23 cellular contexts compared by ENCODE assay signal in the genomic region with DNA sequence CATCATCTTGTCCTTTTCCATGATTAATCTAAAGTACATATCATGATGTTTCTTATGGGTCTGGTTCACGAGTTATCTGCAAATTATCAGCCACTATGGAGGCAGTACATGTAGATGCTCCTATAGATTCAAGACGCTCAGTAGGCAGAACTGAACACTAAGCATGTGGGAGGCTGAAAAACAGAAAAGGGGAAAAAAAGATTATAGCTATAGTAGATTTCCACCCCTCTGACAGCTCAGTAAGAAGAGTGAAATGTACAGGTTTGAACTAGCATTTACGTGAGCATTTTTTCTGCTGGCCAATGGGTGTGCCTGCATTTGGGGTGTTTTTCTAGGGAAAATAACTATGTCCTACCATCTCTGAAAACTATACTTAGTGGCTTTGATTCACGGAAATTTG.
DNase-seq lines count a peak whose midpoint lies in the region; ATAC-seq and TF ChIP-seq lines count a peak whose summit lies in the region.
"Had no signal": no experiment of that assay in that cellular context is flagged by ENCODE, and none has a peak within 500 bp of the region (broad histone marks: within the 10 kb centered on the region; RNA-seq: fewer than 3 reads in every experiment).

No MANE protein-coding gene starts in this region.

- H3K27me3 Mint-ChIP-seq in activated T-cell treated with anti-CD3 and anti-CD28 coated beads, Interleukin-2, amount 50 U/mL, for 24 hours = no peaks in the 10 kb centered on the region
- H3K27me3 Mint-ChIP-seq in activated T-helper 2 cell treated with anti-CD3 and anti-CD28 coated beads, Interferon-gamma antibody, Interleukin-2, Interleukin-4, amounts not matched to agents 10 μg/mL and 5 μg/mL and 100 μg/mL, durations not matched to agents 14 hours and 24 hours and 36 hours (ENCODE audit: low read depth) = no peaks in the 10 kb centered on the region
- H3K27me3 Mint-ChIP-seq in stimulated activated naive CD8-positive, alpha-beta T cell treated with anti-CD3 and anti-CD28 coated beads, Interleukin-15, Interleukin-2, amounts not matched to agents 100 ng/mL and 50 ng/mL, for 24 hours = no peaks in the 10 kb centered on the region
- no peaks in the 10 kb centered on the region for H3K27me3 Mint-ChIP-seq in T-helper 17 cell
- H3K27me3 Mint-ChIP-seq: CD4-positive, alpha-beta T cell had no signal

- peaks cover 52% of the 10 kb centered on the region for H3K4me1 Mint-ChIP-seq in activated T-cell treated with anti-CD3 and anti-CD28 coated beads, Interleukin-2, amount 50 U/mL, for 24 hours (ENCODE audit: low read depth)
- peaks cover 37% of the 10 kb centered on the region for H3K4me1 Mint-ChIP-seq in activated T-helper 2 cell treated with anti-CD3 and anti-CD28 coated beads, Interferon-gamma antibody, Interleukin-2, Interleukin-4, amounts not matched to agents 10 μg/mL and 5 μg/mL and 100 μg/mL, durations not matched to agents 14 hours and 24 hours and 36 hours (ENCODE audit: low read depth)
- peaks cover 60% of the 10 kb centered on the region for H3K4me1 Mint-ChIP-seq in stimulated activated naive CD8-positive, alpha-beta T cell treated with anti-CD3 and anti-CD28 coated beads, Interleukin-15, Interleukin-2, amounts not matched to agents 100 ng/mL and 50 ng/mL, for 24 hours (ENCODE audit: low read depth)
- peaks cover 15% of the 10 kb centered on the region for H3K4me1 Mint-ChIP-seq in T-helper 17 cell

- H3K4me3 Mint-ChIP-seq in activated T-cell treated with anti-CD3 and anti-CD28 coated beads, Interleukin-2, amount 50 U/mL, for 24 hours = no peak overlapping the region
- no peak overlapping the region for H3K4me3 Mint-ChIP-seq in activated T-helper 2 cell treated with anti-CD3 and anti-CD28 coated beads, Interferon-gamma antibody, Interleukin-2, Interleukin-4, amounts not matched to agents 10 μg/mL and 5 μg/mL and 100 μg/mL, durations not matched to agents 14 hours and 24 hours and 36 hours (ENCODE audit: low read depth)
- H3K4me3 Mint-ChIP-seq in stimulated activated naive CD8-positive, alpha-beta T cell treated with anti-CD3 and anti-CD28 coated beads, Interleukin-15, Interleukin-2, amounts not matched to agents 100 ng/mL and 50 ng/mL, for 24 hours = no peak overlapping the region
- no peak overlapping the region for H3K4me3 Mint-ChIP-seq in T-helper 17 cell
- H3K4me3 Mint-ChIP-seq: CD4-positive, alpha-beta T cell had no signal

- no peak overlapping the region for H3K4me3 ChIP-seq in OCI-LY1 (ENCODE audit: low read depth, low read length, poor library complexity, severe bottlenecking)
- H3K4me3 ChIP-seq: A549; BLaER1 treated with 17β-estradiol and CSF1 and Interleukin-3, amounts not matched to agents 10 nM and 100 nM; GM23248 had no signal

- H3K9ac ChIP-seq in OCI-LY1 (ENCODE audit: low read length) = no peak overlapping the region
- H3K9ac ChIP-seq: BLaER1 treated with 17β-estradiol and CSF1 and Interleukin-3, amounts not matched to agents 10 nM and 100 nM; GM23248 had no signal

- no peaks in the 10 kb centered on the region for H3K27me3 ChIP-seq in OCI-LY1 (ENCODE audit: insufficient read depth, low read length)
- H3K27me3 ChIP-seq: BLaER1 treated with 17β-estradiol and CSF1 and Interleukin-3, amounts not matched to agents 10 nM and 100 nM had no signal

- peaks cover 39% of the 10 kb centered on the region for H3K36me3 ChIP-seq in OCI-LY1 (ENCODE audit: insufficient read depth, low read length)

- H3K9me2 ChIP-seq in OCI-LY1 (ENCODE audit: low read depth, low read length) = no peaks in the 10 kb centered on the region

- no peak overlapping the region for H2AFZ ChIP-seq in OCI-LY1 (ENCODE audit: low read length)
- H2AFZ ChIP-seq: GM23248 had no signal

- DNase-seq in activated T-cell treated with anti-CD3 and anti-CD28 coated beads, Interleukin-2, amount 50 U/mL, for 24 hours = no peak
- no peak for DNase-seq in activated T-cell treated with anti-CD3 and anti-CD28 coated beads, Interleukin-2, amount 50 U/mL, for 1 hour
- DNase-seq in activated T-helper 2 cell treated with anti-CD3 and anti-CD28 coated beads, Interferon-gamma antibody, Interleukin-2, Interleukin-4, amounts not matched to agents 10 μg/mL and 5 μg/mL and 100 μg/mL, durations not matched to agents 14 hours and 24 hours and 36 hours (ENCODE audit: low spot score) = no peak
- DNase-seq in T-helper 17 cell = no peak
- DNase-seq in effector CD4-positive, alpha-beta T cell = no peak
- DNase-seq: AML-193; CD4-positive, alpha-beta T cell; COR-L47; GM23248; H7; Karpas-422; NCI-H1092 treated with DMSO at 0.1 percent for 48 hours; NCI-H1436; NCI-H187; NCI-H2081 treated with DMSO at 0.1 percent for 48 hours; NCI-H2171; NCI-H226; NCI-H510A; NCI-H69 had no signal

- 0 out of 2 replicates have a peak, but pooled peaks cover 5% of the 10 kb centered on the region for H3K79me2 ChIP-seq in OCI-LY1 (ENCODE audit: insufficient read depth, low read length)

- H3K4me1 ChIP-seq in OCI-LY1 (ENCODE audit: insufficient read depth, low read length, severe bottlenecking) = peaks cover 71% of the 10 kb centered on the region
- H3K4me1 ChIP-seq: A549 had no signal

- H3K27ac ChIP-seq in OCI-LY1 (ENCODE audit: low read depth, low read length, poor library complexity, severe bottlenecking) = peak overlapping the region; percentile 43
- H3K27ac ChIP-seq: A549; BLaER1 treated with 17β-estradiol and CSF1 and Interleukin-3, amounts not matched to agents 10 nM and 100 nM; GM23248 had no signal

- peaks cover 38% of the 10 kb centered on the region for H3K36me3 Mint-ChIP-seq in activated T-cell treated with anti-CD3 and anti-CD28 coated beads, Interleukin-2, amount 50 U/mL, for 24 hours (ENCODE audit: low read depth)
- H3K36me3 Mint-ChIP-seq in activated T-helper 2 cell treated with anti-CD3 and anti-CD28 coated beads, Interferon-gamma antibody, Interleukin-2, Interleukin-4, amounts not matched to agents 10 μg/mL and 5 μg/mL and 100 μg/mL, durations not matched to agents 14 hours and 24 hours and 36 hours (ENCODE audit: low read depth) = peaks cover 42% of the 10 kb centered on the region
- peaks cover 37% of the 10 kb centered on the region for H3K36me3 Mint-ChIP-seq in stimulated activated naive CD8-positive, alpha-beta T cell treated with anti-CD3 and anti-CD28 coated beads, Interleukin-15, Interleukin-2, amounts not matched to agents 100 ng/mL and 50 ng/mL, for 24 hours (ENCODE audit: low read depth)
- H3K36me3 Mint-ChIP-seq in T-helper 17 cell (ENCODE audit: low read depth) = no peaks in the 10 kb centered on the region

- ATAC-seq in T-helper 17 cell = no peak
- ATAC-seq: A549 had no signal

- TF ChIP-seq CTCF in OCI-LY1 (IDR thresholded peaks at IDR 0.05; ENCODE audit: low read length) = no peak

- intact Hi-C loops in activated T-helper 2 cell treated with anti-CD3 and anti-CD28 coated beads, Interferon-gamma antibody, Interleukin-2, Interleukin-4, amounts not matched to agents 10 μg/mL and 5 μg/mL and 100 μg/mL, durations not matched to agents 14 hours and 24 hours and 36 hours (cut with micrococcal nuclease) = loop anchor here (2.0 kb wide), 1 partner anchor 28 kb away; no protein-coding TSS in a partner anchor

- H3K4me2 ChIP-seq in OCI-LY1 (ENCODE audit: low read length) = no peak overlapping the region
- H3K4me2 ChIP-seq: A549; BLaER1 treated with 17β-estradiol and CSF1 and Interleukin-3, amounts not matched to agents 10 nM and 100 nM had no signal

- no peaks in the 10 kb centered on the region for H4K20me1 ChIP-seq in OCI-LY1 (ENCODE audit: insufficient read depth, low read length)
- H4K20me1 ChIP-seq: BLaER1 treated with 17β-estradiol and CSF1 and Interleukin-3, amounts not matched to agents 10 nM and 100 nM had no signal

- no peaks in the 10 kb centered on the region for H3F3A ChIP-seq in OCI-LY1 (ENCODE audit: insufficient read depth, low read length)

- H3K27ac Mint-ChIP-seq in activated T-cell treated with anti-CD3 and anti-CD28 coated beads, Interleukin-2, amount 50 U/mL, for 24 hours = peak overlapping the region; percentile 58
- peak overlapping the region; percentile 38 for H3K27ac Mint-ChIP-seq in activated T-helper 2 cell treated with anti-CD3 and anti-CD28 coated beads, Interferon-gamma antibody, Interleukin-2, Interleukin-4, amounts not matched to agents 10 μg/mL and 5 μg/mL and 100 μg/mL, durations not matched to agents 14 hours and 24 hours and 36 hours
- H3K27ac Mint-ChIP-seq in stimulated activated naive CD8-positive, alpha-beta T cell treated with anti-CD3 and anti-CD28 coated beads, Interleukin-15, Interleukin-2, amounts not matched to agents 100 ng/mL and 50 ng/mL, for 24 hours = peak overlapping the region; percentile 84
- H3K27ac Mint-ChIP-seq in T-helper 17 cell = no peak overlapping the region
- H3K27ac Mint-ChIP-seq: CD4-positive, alpha-beta T cell had no signal

- no peaks in the 10 kb centered on the region for H3K9me3 Mint-ChIP-seq in activated T-cell treated with anti-CD3 and anti-CD28 coated beads, Interleukin-2, amount 50 U/mL, for 24 hours
- no peaks in the 10 kb centered on the region for H3K9me3 Mint-ChIP-seq in activated T-helper 2 cell treated with anti-CD3 and anti-CD28 coated beads, Interferon-gamma antibody, Interleukin-2, Interleukin-4, amounts not matched to agents 10 μg/mL and 5 μg/mL and 100 μg/mL, durations not matched to agents 14 hours and 24 hours and 36 hours
- no peaks in the 10 kb centered on the region for H3K9me3 Mint-ChIP-seq in stimulated activated naive CD8-positive, alpha-beta T cell treated with anti-CD3 and anti-CD28 coated beads, Interleukin-15, Interleukin-2, amounts not matched to agents 100 ng/mL and 50 ng/mL, for 24 hours
- H3K9me3 Mint-ChIP-seq: CD4-positive, alpha-beta T cell had no signal

- no peaks in the 10 kb centered on the region for H3K9me3 ChIP-seq in OCI-LY1 (ENCODE audit: low read length)
- H3K9me3 ChIP-seq in T-helper 17 cell (ENCODE audit: control insufficient read depth, low read length, poor library complexity, severe bottlenecking) = no peaks in the 10 kb centered on the region
- H3K9me3 ChIP-seq: A549; BLaER1 treated with 17β-estradiol and CSF1 and Interleukin-3, amounts not matched to agents 10 nM and 100 nM had no signal
